In the genomic region with DNA sequence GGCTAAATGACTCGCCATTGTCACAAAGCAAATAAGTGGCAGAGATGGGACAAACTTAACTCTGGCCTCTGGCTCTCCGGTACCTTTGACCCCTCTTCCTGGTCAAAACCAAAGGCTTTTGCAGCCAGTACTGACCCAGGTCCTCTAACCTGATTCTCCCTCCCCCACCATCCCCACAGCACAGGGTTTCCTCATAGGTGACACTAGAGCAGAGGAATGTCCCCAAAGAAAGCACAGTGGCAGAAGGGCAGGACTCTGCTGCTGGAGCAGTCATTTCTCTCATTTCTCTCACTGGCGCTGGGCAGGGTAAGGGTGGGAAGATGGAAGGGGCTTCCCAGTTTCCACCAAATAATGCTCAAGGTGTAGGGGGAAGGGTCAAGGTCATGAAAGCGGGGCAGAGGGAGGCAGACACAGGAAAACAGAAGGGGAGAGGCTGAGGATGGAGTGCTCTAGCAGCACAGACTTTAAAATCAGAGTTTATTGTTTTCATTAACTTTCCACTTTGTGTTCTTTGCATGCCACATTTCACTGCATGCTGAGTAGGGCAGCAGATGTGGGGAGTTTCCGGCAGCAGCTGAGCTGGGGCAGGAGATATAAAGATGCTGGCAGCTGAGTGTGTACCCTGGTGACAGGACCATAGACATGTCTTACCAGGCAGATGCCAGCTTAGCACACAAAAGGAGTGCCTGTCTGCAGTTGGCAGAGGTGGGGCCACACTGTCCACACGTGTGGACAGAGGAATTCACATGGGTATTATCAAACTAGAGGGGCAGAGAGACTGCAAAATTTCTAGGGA, we compare ENCODE assay signal across 17 cellular contexts.
DNase-seq lines count a peak whose midpoint lies in the region; ATAC-seq and TF ChIP-seq lines count a peak whose summit lies in the region.
"Had no signal": no experiment of that assay in that cellular context is flagged by ENCODE, and none has a peak within 500 bp of the region (broad histone marks: within the 10 kb centered on the region; RNA-seq: fewer than 3 reads in every experiment).

No MANE protein-coding gene starts in this region.

- H3K36me3 ChIP-seq in right atrium auricular region, result no peaks in the 10 kb centered on the region
- no peaks in the 10 kb centered on the region for H3K36me3 ChIP-seq in KMS-11 (ENCODE audit: insufficient read depth)
- H3K36me3 ChIP-seq in gastrocnemius medialis, result no peaks in the 10 kb centered on the region
- H3K36me3 ChIP-seq: BLaER1 treated with 17β-estradiol and CSF1 and Interleukin-3, amounts not matched to agents 10 nM and 100 nM; HAP-1 had no signal

- no peak for TF ChIP-seq CTCF in right atrium auricular region (IDR thresholded peaks at IDR 0.05)
- no peak for TF ChIP-seq CTCF in KMS-11 (conservative IDR thresholded peaks at IDR 0.05; ENCODE audit: low read depth, low read length)
- no peak for TF ChIP-seq CTCF in gastrocnemius medialis (IDR thresholded peaks at IDR 0.05 in 4 of 5, conservative IDR thresholded peaks at IDR 0.05 in 1 of 5)

- DNase-seq in cardiac septum (ENCODE audit: low spot score) (peak; percentile 19), right atrium auricular region (ENCODE audit: low spot score) (no peak), islet precursor cell (peak; percentile 46), gastrocnemius medialis (no peak), T-helper 9 cell (no peak)
- no peak for DNase-seq in activated T-helper 1 cell treated with anti-CD3 and anti-CD28 coated beads, Interleukin-12 subunit alpha, Interleukin-12 subunit beta, Interleukin-2, Interleukin-4 antibody, amounts not matched to agents 30 ng/mL and 10 ng/mL and 1 ng/mL, durations not matched to agents 14 hours and 24 hours and 36 hours (ENCODE audit: low spot score)
- DNase-seq: COR-L47, DMS79, NCI-H1092, NCI-H69, PC-9 had no signal

- no peak overlapping the region for H3K27ac Mint-ChIP-seq in activated T-helper 1 cell treated with anti-CD3 and anti-CD28 coated beads, Interleukin-12 subunit alpha, Interleukin-12 subunit beta, Interleukin-2, Interleukin-4 antibody, amounts not matched to agents 30 ng/mL and 10 ng/mL and 1 ng/mL, durations not matched to agents 14 hours and 24 hours and 36 hours

- TF ChIP-seq POLR2A in gastrocnemius medialis (IDR thresholded peaks at IDR 0.05), result no peak

- H3K27me3 Mint-ChIP-seq in activated T-helper 1 cell treated with anti-CD3 and anti-CD28 coated beads, Interleukin-12 subunit alpha, Interleukin-12 subunit beta, Interleukin-2, Interleukin-4 antibody, amounts not matched to agents 30 ng/mL and 10 ng/mL and 1 ng/mL, durations not matched to agents 14 hours and 24 hours and 36 hours (ENCODE audit: insufficient read depth), result no peaks in the 10 kb centered on the region

- no peaks in the 10 kb centered on the region for H4K20me1 ChIP-seq in KMS-11 (ENCODE audit: insufficient read depth)
- H4K20me1 ChIP-seq: BLaER1 treated with 17β-estradiol and CSF1 and Interleukin-3, amounts not matched to agents 10 nM and 100 nM had no signal

- H3K4me2 ChIP-seq in KMS-11, result no peak overlapping the region
- H3K4me2 ChIP-seq: BLaER1 treated with 17β-estradiol and CSF1 and Interleukin-3, amounts not matched to agents 10 nM and 100 nM; PC-9 had no signal

- H3K27me3 ChIP-seq in right atrium auricular region (no peaks in the 10 kb centered on the region), KMS-11 (ENCODE audit: insufficient read depth, low read depth) (no peaks in the 10 kb centered on the region), gastrocnemius medialis (no peaks in the 10 kb centered on the region)
- H3K27me3 ChIP-seq: BLaER1 treated with 17β-estradiol and CSF1 and Interleukin-3, amounts not matched to agents 10 nM and 100 nM had no signal

- intact Hi-C loops in cardiac septum (cut with DNase I), result no loop called here
- intact Hi-C loops in gastrocnemius medialis (cut with DNase I; ENCODE audit: low total_unique reads), result no loop called here
- intact Hi-C loops in activated T-helper 1 cell treated with anti-CD3 and anti-CD28 coated beads, Interleukin-12 subunit alpha, Interleukin-12 subunit beta, Interleukin-2, Interleukin-4 antibody, amounts not matched to agents 30 ng/mL and 10 ng/mL and 1 ng/mL, durations not matched to agents 14 hours and 24 hours and 36 hours (cut with micrococcal nuclease), result loop anchor here (10.0 kb wide), 1 partner anchor 452 kb away; the partner anchor contains the start of gene MGST3

- H3K4me3 ChIP-seq in right atrium auricular region (no peak overlapping the region), KMS-11 (IDR thresholded peaks at IDR 0.05; ENCODE audit: insufficient read depth, low read depth, low read length) (no peak overlapping the region), gastrocnemius medialis (no peak overlapping the region)
- H3K4me3 ChIP-seq: BLaER1 treated with 17β-estradiol and CSF1 and Interleukin-3, amounts not matched to agents 10 nM and 100 nM; HAP-1; K562; PC-9 had no signal

- H3K4me1 Mint-ChIP-seq in activated T-helper 1 cell treated with anti-CD3 and anti-CD28 coated beads, Interleukin-12 subunit alpha, Interleukin-12 subunit beta, Interleukin-2, Interleukin-4 antibody, amounts not matched to agents 30 ng/mL and 10 ng/mL and 1 ng/mL, durations not matched to agents 14 hours and 24 hours and 36 hours (ENCODE audit: low read depth), result peaks cover 14% of the 10 kb centered on the region

- no peak overlapping the region for H3K27ac ChIP-seq in right atrium auricular region
- peak overlapping the region; percentile 29 for H3K27ac ChIP-seq in KMS-11
- no peak overlapping the region for H3K27ac ChIP-seq in gastrocnemius medialis
- H3K27ac ChIP-seq: BLaER1 treated with 17β-estradiol and CSF1 and Interleukin-3, amounts not matched to agents 10 nM and 100 nM; HL-60; PC-9 had no signal

- ATAC-seq in gastrocnemius medialis (no peak), HG02973 (IDR thresholded peaks at IDR 0.05; ENCODE audit: unreplicated experiment) (no peak)
- ATAC-seq: K562 had no signal

- no peak overlapping the region for H3K9ac ChIP-seq in KMS-11
- H3K9ac ChIP-seq: BLaER1 treated with 17β-estradiol and CSF1 and Interleukin-3, amounts not matched to agents 10 nM and 100 nM had no signal

- H3K4me3 Mint-ChIP-seq in activated T-helper 1 cell treated with anti-CD3 and anti-CD28 coated beads, Interleukin-12 subunit alpha, Interleukin-12 subunit beta, Interleukin-2, Interleukin-4 antibody, amounts not matched to agents 30 ng/mL and 10 ng/mL and 1 ng/mL, durations not matched to agents 14 hours and 24 hours and 36 hours, result no peak overlapping the region

- H3K9me3 ChIP-seq in right atrium auricular region (no peaks in the 10 kb centered on the region), gastrocnemius medialis (no peaks in the 10 kb centered on the region)
- H3K9me3 ChIP-seq: HAP-1 had no signal

- H3K79me2 ChIP-seq in KMS-11 (ENCODE audit: insufficient read depth, low read depth), result no peaks in the 10 kb centered on the region

- in situ Hi-C loops in gastrocnemius medialis (cut with MboI; ENCODE audit: low sequenced_read_pairs in 4 of 4), result no loop called here

- H3K4me1 ChIP-seq in right atrium auricular region (peaks cover 0 to 4% of the 10 kb centered on the region in 2 donors), KMS-11 (ENCODE audit: low read depth, poor library complexity, severe bottlenecking) (peaks cover 34% of the 10 kb centered on the region), gastrocnemius medialis (peaks cover 0 to 7% of the 10 kb centered on the region in 2 donors)
- H3K4me1 ChIP-seq: HAP-1 had no signal

- no peaks in the 10 kb centered on the region for H3K36me3 Mint-ChIP-seq in activated T-helper 1 cell treated with anti-CD3 and anti-CD28 coated beads, Interleukin-12 subunit alpha, Interleukin-12 subunit beta, Interleukin-2, Interleukin-4 antibody, amounts not matched to agents 30 ng/mL and 10 ng/mL and 1 ng/mL, durations not matched to agents 14 hours and 24 hours and 36 hours (ENCODE audit: low read depth)

- no peak overlapping the region for H2AFZ ChIP-seq in KMS-11 (ENCODE audit: low read depth)
- H2AFZ ChIP-seq: PC-9 had no signal

- no peaks in the 10 kb centered on the region for H3K9me3 Mint-ChIP-seq in activated T-helper 1 cell treated with anti-CD3 and anti-CD28 coated beads, Interleukin-12 subunit alpha, Interleukin-12 subunit beta, Interleukin-2, Interleukin-4 antibody, amounts not matched to agents 30 ng/mL and 10 ng/mL and 1 ng/mL, durations not matched to agents 14 hours and 24 hours and 36 hours

Comparison
In these comparisons a context has a peak if more than half of its experiments do, and no peak if none do; other contexts are left out.
1. DNase-seq: peak in cardiac septum (single experiment) and islet precursor cell (single experiment); none in right atrium auricular region (single experiment), gastrocnemius medialis (0 of 2), T-helper 9 cell (single experiment) and activated T-helper 1 cell treated with anti-CD3 and anti-CD28 coated beads, Interleukin-12 subunit alpha, Interleukin-12 subunit beta, Interleukin-2, Interleukin-4 antibody, amounts not matched to agents 30 ng/mL and 10 ng/mL and 1 ng/mL, durations not matched to agents 14 hours and 24 hours and 36 hours (single experiment).